ENCODE assay signal across 11 cellular contexts in genomic region chr16:59886021-59886420, GRCh38.
DNase-seq lines count a peak whose midpoint lies in the region; ATAC-seq, FAIRE-seq and TF ChIP-seq lines count a peak whose summit lies in the region.
"Had no signal": no experiment of that assay in that cellular context is flagged by ENCODE, and none has a peak within 500 bp of the region (broad histone marks: within the 10 kb centered on the region; RNA-seq: fewer than 3 reads in every experiment).

No MANE protein-coding gene starts in this region.

- peaks cover 5% of the 10 kb centered on the region for H3K4me1 Mint-ChIP-seq in astrocyte (ENCODE audit: low read depth, unreplicated experiment)

- H3K27me3 ChIP-seq in astrocyte (ENCODE audit: insufficient read depth, low read length) = no peaks in the 10 kb centered on the region
- H3K27me3 ChIP-seq in right atrium auricular region = no peaks in the 10 kb centered on the region
- H3K27me3 ChIP-seq: colonic mucosa had no signal

- H3K4me3 ChIP-seq in astrocyte (ENCODE audit: insufficient read depth, low read depth, low read length) (no peak overlapping the region), right atrium auricular region (no peak overlapping the region)
- H3K4me3 ChIP-seq: colonic mucosa had no signal

- H3K79me2 ChIP-seq in astrocyte (ENCODE audit: insufficient read depth, low read length) = no peaks in the 10 kb centered on the region

- no peak for ATAC-seq in HG02852 (IDR thresholded peaks at IDR 0.05; ENCODE audit: unreplicated experiment)
- ATAC-seq in GM18907 (IDR thresholded peaks at IDR 0.05; ENCODE audit: unreplicated experiment) = no peak

- no peaks in the 10 kb centered on the region for H3K4me1 ChIP-seq in astrocyte (ENCODE audit: insufficient read depth, low read length)
- H3K4me1 ChIP-seq in right atrium auricular region = no peaks in the 10 kb centered on the region
- H3K4me1 ChIP-seq: colonic mucosa had no signal

- H3K27ac Mint-ChIP-seq in astrocyte (ENCODE audit: unreplicated experiment) = no peak overlapping the region

- no peak overlapping the region for H3K9ac ChIP-seq in astrocyte (ENCODE audit: low read length)

- H3K36me3 Mint-ChIP-seq in astrocyte (ENCODE audit: low read depth, unreplicated experiment) = no peaks in the 10 kb centered on the region

- no peak overlapping the region for H3K4me3 Mint-ChIP-seq in astrocyte (ENCODE audit: unreplicated experiment)

- no peaks in the 10 kb centered on the region for H3K27me3 Mint-ChIP-seq in astrocyte (ENCODE audit: low read depth, unreplicated experiment)

- H3K9me3 ChIP-seq in astrocyte (ENCODE audit: insufficient read depth, low read depth, low read length) (no peaks in the 10 kb centered on the region), right atrium auricular region (peaks cover 0 to 12% of the 10 kb centered on the region in 2 donors)
- H3K9me3 ChIP-seq: colonic mucosa had no signal

- H3K27ac ChIP-seq in astrocyte (ENCODE audit: low read depth, low read length) (no peak overlapping the region), right atrium auricular region (no peak overlapping the region)
- H3K27ac ChIP-seq: colonic mucosa had no signal

- no peaks in the 10 kb centered on the region for H4K20me1 ChIP-seq in astrocyte (ENCODE audit: insufficient read depth, low read length)

- TF ChIP-seq CTCF in astrocyte (IDR thresholded peaks at IDR 0.05; ENCODE audit: insufficient read depth, low read depth, low read length) = no peak
- TF ChIP-seq CTCF in right atrium auricular region (IDR thresholded peaks at IDR 0.05) = no peak

- H3K36me3 ChIP-seq in astrocyte (ENCODE audit: insufficient read depth, low read length) = no peaks in the 10 kb centered on the region
- H3K36me3 ChIP-seq in right atrium auricular region = no peaks in the 10 kb centered on the region
- H3K36me3 ChIP-seq: colonic mucosa had no signal

- H3K4me2 ChIP-seq in astrocyte (ENCODE audit: low read length) = peak overlapping the region; percentile 47

- H3K9me3 Mint-ChIP-seq in astrocyte (ENCODE audit: unreplicated experiment) = no peaks in the 10 kb centered on the region

- DNase-seq in HTR-8/SVneo (ENCODE audit: insufficient read length, low spot score) (peak; percentile 5), astrocyte (ENCODE audit: low read depth) (peak; percentile 92), right atrium auricular region (ENCODE audit: low spot score) (peak; percentile 63), ureter (ENCODE audit: low spot score) (peak; percentile 67), NCI-H1105 treated with DMSO at 0.1 percent for 48 hours (lab: John Stamatoyannopoulos, UW) (no peak), OCI-M2 (lab: John Stamatoyannopoulos, UW; ENCODE audit: unreplicated experiment) (no peak)
- DNase-seq: colonic mucosa; stimulated activated naive CD4-positive, alpha-beta T cell treated with Interleukin-2 at 50 U/mL for 16 hours had no signal

- FAIRE-seq in HTR-8/SVneo (lab: Jason Lieb, UNC) (no peak), astrocyte (lab: Jason Lieb, UNC) (peak; percentile 86)
- FAIRE-seq: islet of Langerhans had no signal

- no peak overlapping the region for H2AFZ ChIP-seq in astrocyte (ENCODE audit: low read depth, low read length)

Comparison
In these comparisons a context has a peak if more than half of its experiments do, and no peak if none do; other contexts are left out.
1. DNase-seq: peak in HTR-8/SVneo (single experiment), astrocyte (single experiment), right atrium auricular region (single experiment) and ureter (single experiment); none in NCI-H1105 treated with DMSO at 0.1 percent for 48 hours (single experiment) and OCI-M2 (single experiment).